In the genomic region with DNA sequence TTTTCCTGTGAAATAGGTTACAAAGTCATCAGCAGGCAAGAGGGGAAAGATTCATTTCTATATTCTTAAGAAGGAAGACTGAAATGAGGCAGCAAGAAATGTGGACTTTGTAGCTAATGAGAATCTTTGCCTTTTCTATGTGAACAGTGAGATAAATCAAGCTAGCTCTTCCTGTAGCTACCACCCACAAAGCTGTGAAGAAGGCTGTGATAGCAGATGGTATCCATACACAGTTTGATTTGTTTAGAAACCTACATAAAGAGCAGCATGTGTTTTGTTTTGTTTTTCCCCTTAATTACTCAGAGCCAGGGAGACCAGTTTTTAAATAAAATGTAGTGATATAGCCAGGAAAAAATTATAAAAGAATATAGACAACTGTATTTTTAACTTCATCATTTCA, we compare ENCODE assay signal across 15 cellular contexts.
"Had no signal": no experiment of that assay in that cellular context is flagged by ENCODE, and none has a peak within 500 bp of the region (broad histone marks: within the 10 kb centered on the region; RNA-seq: fewer than 3 reads in every experiment).

No MANE protein-coding gene starts in this region.

- H3K4me3 ChIP-seq: esophagus squamous epithelium, spleen, tibial artery had no signal

- ATAC-seq: activated CD8-positive, alpha-beta memory T cell treated with anti-CD3 and anti-CD28 coated beads, Interleukin-2, amount 10 ng/mL, durations not matched to agents 7 days and 5 days; activated T-helper 17 cell treated with anti-CD3 and anti-CD28 coated beads, Interleukin-2, amount 50 U/mL, for 72 hours; effector memory CD8-positive, alpha-beta T cell; WTC11 had no signal

- H3K27me3 ChIP-seq: esophagus squamous epithelium, spleen, tibial artery had no signal

- H3K36me3 ChIP-seq: esophagus squamous epithelium, spleen, tibial artery had no signal

- DNase-seq: activated CD4-positive, alpha-beta memory T cell treated with anti-CD3 and anti-CD28 coated beads for 36 hours; activated CD4-positive, alpha-beta T cell treated with anti-CD3 and anti-CD28 coated beads for 4 hours; activated CD8-positive, alpha-beta memory T cell treated with anti-CD3 and anti-CD28 coated beads, Interleukin-2, amount 10 ng/mL, durations not matched to agents 7 days and 5 days; activated naive CD4-positive, alpha-beta T cell; activated naive CD8-positive, alpha-beta T cell treated with anti-CD3 and anti-CD28 coated beads for 36 hours; amniotic stem cell; effector memory CD8-positive, alpha-beta T cell; esophagus squamous epithelium; occipital lobe; retina; spleen; stimulated activated naive CD4-positive, alpha-beta T cell treated with Interleukin-2 at 50 U/mL for 16 hours; tibial artery had no signal
